ENCODE assay signal across 8 cellular contexts in the genomic region with DNA sequence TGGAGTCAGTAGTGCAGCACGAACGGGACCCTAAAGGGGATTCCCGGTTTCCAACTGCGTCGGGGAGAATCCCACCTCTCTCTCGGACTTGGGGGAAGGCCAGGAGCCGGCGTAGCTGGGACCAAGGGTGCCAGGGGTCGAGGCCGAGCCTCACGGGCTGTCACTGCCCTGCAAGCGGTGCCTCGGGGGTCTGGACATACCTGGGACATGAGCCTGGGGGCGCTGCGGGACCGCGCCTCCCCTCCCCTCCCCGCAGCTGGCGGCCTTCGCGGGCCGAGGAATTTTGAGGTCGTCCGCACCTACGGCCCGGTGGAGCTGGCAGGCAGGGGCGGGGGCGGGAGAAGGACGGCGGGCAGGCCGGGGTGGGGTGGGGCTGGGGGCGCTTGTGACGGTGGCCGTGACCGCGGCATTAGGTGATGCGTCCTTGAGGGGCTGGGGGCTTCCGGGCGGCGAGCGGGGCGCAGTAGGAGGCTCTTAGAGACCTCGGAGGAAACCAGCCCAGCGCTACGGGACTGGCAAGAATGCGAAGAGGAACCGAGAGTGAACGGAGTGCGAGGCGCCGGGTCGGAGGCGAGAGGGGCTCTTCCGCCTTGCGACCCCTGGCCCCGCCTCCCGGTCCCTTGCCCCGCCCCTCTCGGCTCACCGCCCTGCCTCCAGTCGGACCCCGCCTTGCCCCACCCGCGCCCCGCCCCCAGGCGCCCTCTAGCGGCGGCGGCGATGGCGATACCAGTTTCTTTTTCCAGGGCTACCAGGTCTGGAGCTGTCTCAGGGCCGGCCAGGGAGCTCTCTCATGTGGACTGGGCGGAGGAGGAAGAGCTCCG. TPM values are rescaled to one million over a fixed set of nuclear protein-coding genes. Genes with fewer than 3 reads are reported as not detected.
DNase-seq lines count a peak whose midpoint lies in the region; ATAC-seq and TF ChIP-seq lines count a peak whose summit lies in the region.

No MANE protein-coding gene starts in this region.

- TF ChIP-seq CTCF in LNCAP (IDR thresholded peaks at IDR 0.05): peak; percentile 89
- TF ChIP-seq CTCF in fibroblast of pulmonary artery (IDR thresholded peaks at IDR 0.05; ENCODE audit: low read length, missing control alignments): peak; percentile 28
- TF ChIP-seq CTCF in nephron progenitor cell (IDR thresholded peaks at IDR 0.05): peak; percentile 93

- DNase-seq in H4 (ENCODE audit: low spot score) (peak; percentile 85), RPMI7951 (ENCODE audit: low read depth) (peak; percentile 84), fibroblast of pulmonary artery (ENCODE audit: low read depth) (peak; percentile 80), nephron progenitor cell (peak; percentile 100)
- peak; percentile 99 for DNase-seq in stimulated activated naive CD8-positive, alpha-beta T cell treated with anti-CD3 and anti-CD28 coated beads, Interleukin-15, Interleukin-2, amounts not matched to agents 100 U/mL and 50 U/mL, for 24 hours

- H3K36me3 ChIP-seq in ES-I3 (ENCODE audit: insufficient read depth, low read length): no peaks in the 10 kb centered on the region

- no peaks in the 10 kb centered on the region for H3K36me3 Mint-ChIP-seq in activated T-helper 17 cell treated with anti-CD3 and anti-CD28 coated beads, Interleukin-2, amount 50 U/mL, for 72 hours (ENCODE audit: low read depth)
- H3K36me3 Mint-ChIP-seq in nephron progenitor cell (ENCODE audit: low read depth): no peaks in the 10 kb centered on the region

- peak; percentile 95 for ATAC-seq in activated T-helper 17 cell treated with anti-CD3 and anti-CD28 coated beads, Interleukin-2, amount 50 U/mL, for 72 hours (replicated peaks)
- peak; percentile 95 for ATAC-seq in stimulated activated naive CD8-positive, alpha-beta T cell treated with anti-CD3 and anti-CD28 coated beads, Interleukin-15, Interleukin-2, amounts not matched to agents 100 U/mL and 50 U/mL, for 24 hours

- peak overlapping the region; percentile 57; the same call in 1 of the 2 replicates for H3K9ac ChIP-seq in ES-I3 (ENCODE audit: low read depth, low read length)

- no peaks in the 10 kb centered on the region for H3K9me3 Mint-ChIP-seq in activated T-helper 17 cell treated with anti-CD3 and anti-CD28 coated beads, Interleukin-2, amount 50 U/mL, for 72 hours
- no peaks in the 10 kb centered on the region for H3K9me3 Mint-ChIP-seq in nephron progenitor cell

- H3K4me3 Mint-ChIP-seq in activated T-helper 17 cell treated with anti-CD3 and anti-CD28 coated beads, Interleukin-2, amount 50 U/mL, for 72 hours: peak overlapping the region; percentile 81
- peak overlapping the region; percentile 85 for H3K4me3 Mint-ChIP-seq in nephron progenitor cell

- peaks cover 4% of the 10 kb centered on the region; the same call in 1 of the 2 replicates for H3K4me1 ChIP-seq in ES-I3 (ENCODE audit: insufficient read depth, low read length)

- no peaks in the 10 kb centered on the region for H3K27me3 Mint-ChIP-seq in activated T-helper 17 cell treated with anti-CD3 and anti-CD28 coated beads, Interleukin-2, amount 50 U/mL, for 72 hours
- H3K27me3 Mint-ChIP-seq in nephron progenitor cell (ENCODE audit: low read depth, poor library complexity): peaks cover 14% of the 10 kb centered on the region

- no peaks in the 10 kb centered on the region for H3K9me3 ChIP-seq in ES-I3 (ENCODE audit: control insufficient read depth, insufficient read depth, low read length)

- H3K4me3 ChIP-seq in fibroblast of pulmonary artery (replicated peaks; ENCODE audit: low read depth, low read length): peak overlapping the region; percentile 74

- H3K4me1 Mint-ChIP-seq in activated T-helper 17 cell treated with anti-CD3 and anti-CD28 coated beads, Interleukin-2, amount 50 U/mL, for 72 hours: no peaks in the 10 kb centered on the region
- peaks cover 13% of the 10 kb centered on the region for H3K4me1 Mint-ChIP-seq in nephron progenitor cell

- peak overlapping the region; percentile 70 for H3K27ac Mint-ChIP-seq in activated T-helper 17 cell treated with anti-CD3 and anti-CD28 coated beads, Interleukin-2, amount 50 U/mL, for 72 hours
- peak overlapping the region; percentile 90 for H3K27ac Mint-ChIP-seq in nephron progenitor cell

RNA-seq across cellular contexts. Expression of a gene that starts 48.3 kb away (rescaled TPM):
- total RNA-seq in H4 (2014; rRNA removed; shearing (Covaris generic)): not detected in 2 replicates
- total RNA-seq in RPMI7951 (2014; rRNA removed; shearing (Covaris generic)): not detected in 2 replicates
- not detected for total RNA-seq in activated T-helper 17 cell treated with anti-CD3 and anti-CD28 coated beads, Interleukin-2, amount 50 U/mL, for 72 hours

RNA-seq across cellular contexts. Expression of a gene that starts 54.9 kb away (rescaled TPM):
- 338 and 389 TPM in 2 replicates for total RNA-seq in H4 (2014; rRNA removed; shearing (Covaris generic))
- 148 and 195 TPM in 2 replicates for total RNA-seq in RPMI7951 (2014; rRNA removed; shearing (Covaris generic))
- 100 to 1,000 TPM; 105 to 234 TPM for total RNA-seq in activated T-helper 17 cell treated with anti-CD3 and anti-CD28 coated beads, Interleukin-2, amount 50 U/mL, for 72 hours

Comparison
In these comparisons a context has a peak if more than half of its experiments do, and no peak if none do; other contexts are left out.
1. Peak in every context shown above with its lines: DNase-seq, ATAC-seq and H3K4me3 ChIP-seq.
2. CTCF ChIP-seq: peak in every context shown above with its lines; median percentile 93 in nephron progenitor cell; 89 in LNCAP; 28 in fibroblast of pulmonary artery.